Comparison of ENCODE assay signal across 11 cellular contexts in the genomic region with DNA sequence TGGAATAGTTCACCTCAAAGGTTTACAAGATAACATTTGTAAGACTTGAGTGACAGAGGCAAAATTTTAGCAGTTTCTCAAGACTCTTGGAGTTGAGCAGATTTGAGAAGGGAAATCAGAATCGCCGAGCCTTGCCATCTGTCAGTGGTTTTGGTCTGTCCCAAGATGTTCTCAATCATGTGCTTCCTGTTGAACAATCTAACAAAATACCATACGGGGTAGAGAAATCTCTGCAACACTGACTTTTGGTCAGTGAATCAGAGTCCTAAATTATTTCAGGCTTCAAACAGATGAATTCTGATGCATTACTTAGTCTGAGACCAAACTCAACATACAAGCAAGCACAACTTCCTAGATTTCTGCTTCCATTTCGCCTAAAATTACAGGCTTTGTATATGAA. TPM values are rescaled to one million over a fixed set of nuclear protein-coding genes. Genes with fewer than 3 reads are reported as not detected.
A peak's percentile ranks its signal among the peaks of the same experiment; 100 is the strongest.
DNase-seq lines count a peak whose midpoint lies in the region; ATAC-seq and TF ChIP-seq lines count a peak whose summit lies in the region.
"Had no signal": no experiment of that assay in that cellular context is flagged by ENCODE, and none has a peak within 500 bp of the region (broad histone marks: within the 10 kb centered on the region; RNA-seq: fewer than 3 reads in every experiment).

No MANE protein-coding gene starts in this region.

- no peaks in the 10 kb centered on the region for H3K27me3 ChIP-seq in left ventricle myocardium inferior (ENCODE audit: low read depth)
- no peaks in the 10 kb centered on the region for H3K27me3 ChIP-seq in uterus

- H3K4me3 ChIP-seq in left ventricle myocardium inferior, result peak overlapping the region; percentile 94
- H3K4me3 ChIP-seq in lower leg skin (ENCODE audit: low read depth, poor library complexity, severe bottlenecking), result no peak overlapping the region
- H3K4me3 ChIP-seq in uterus, result peak overlapping the region; percentile 7 to 66

- ATAC-seq in Right ventricle myocardium superior (ENCODE audit: poor library complexity) (no peak), HG02884 (IDR thresholded peaks at IDR 0.05; ENCODE audit: unreplicated experiment) (no peak)
- ATAC-seq: stimulated activated naive CD8-positive, alpha-beta T cell treated with anti-CD3 and anti-CD28 coated beads, Interleukin-15, amount 100 ng/mL, for 72 hours had no signal

- no peaks in the 10 kb centered on the region for H3K36me3 Mint-ChIP-seq in MCF 10A (ENCODE audit: insufficient read depth, unreplicated experiment)

- POLR2A ChIA-PET in MCF 10A (lab: Yijun Ruan, JAX), result interaction anchor here (3.4 to 4.9 kb wide), 2 partner anchors 20 to 28 kb away, joined by 14 to 71 read pairs; no protein-coding TSS in a partner anchor

- H3K27ac ChIP-seq in left ventricle myocardium inferior (replicated peaks), result peak overlapping the region; percentile 89
- H3K27ac ChIP-seq in uterus, result peak overlapping the region; percentile 34 to 94
- H3K27ac ChIP-seq: C4-2B had no signal

- no peaks in the 10 kb centered on the region for H3K27me3 Mint-ChIP-seq in MCF 10A (ENCODE audit: insufficient read depth, unreplicated experiment)

- H3K9me3 Mint-ChIP-seq in MCF 10A (ENCODE audit: unreplicated experiment), result peaks cover 7% of the 10 kb centered on the region
- H3K9me3 Mint-ChIP-seq: activated T-helper 2 cell treated with anti-CD3 and anti-CD28 coated beads, Interferon-gamma antibody, Interleukin-2, Interleukin-4, amounts not matched to agents 10 μg/mL and 5 μg/mL and 100 μg/mL, durations not matched to agents 14 hours and 24 hours and 36 hours; stimulated activated naive CD8-positive, alpha-beta T cell treated with anti-CD3 and anti-CD28 coated beads, Interleukin-15, amount 100 ng/mL, for 72 hours had no signal

- CTCF ChIA-PET in MCF 10A (lab: Yijun Ruan, JAX), result interaction anchor here (1.0 to 4.9 kb wide), 6 partner anchors 57 to 1012 kb away, joined by 3 to 101 read pairs (median 28); no protein-coding TSS in a partner anchor

- no peak overlapping the region for H3K4me3 Mint-ChIP-seq in MCF 10A (ENCODE audit: unreplicated experiment)

- 48% methylated on average over 4 of the region's 4 CpGs for WGBS in lower leg skin, 2 donors

- H3K9me3 ChIP-seq in left ventricle myocardium inferior (replicated peaks) (no peaks in the 10 kb centered on the region), uterus (no peaks in the 10 kb centered on the region)

- no peak for TF ChIP-seq CTCF in left ventricle myocardium inferior (IDR thresholded peaks at IDR 0.05; ENCODE audit: borderline replicate concordance)
- no peak for TF ChIP-seq CTCF in MCF 10A (IDR thresholded peaks at IDR 0.05; ENCODE audit: unreplicated experiment)
- no peak for TF ChIP-seq CTCF in lower leg skin (IDR thresholded peaks at IDR 0.05)
- no peak for TF ChIP-seq CTCF in uterus (IDR thresholded peaks at IDR 0.05)

- peaks cover 80% of the 10 kb centered on the region for H3K4me1 ChIP-seq in left ventricle myocardium inferior
- H3K4me1 ChIP-seq in uterus, result peaks cover 0 to 11% of the 10 kb centered on the region in 2 donors

- TF ChIP-seq POLR2A in lower leg skin (IDR thresholded peaks at IDR 0.05) (no peak), uterus (IDR thresholded peaks at IDR 0.05) (no peak)

- H3K4me1 Mint-ChIP-seq in MCF 10A (ENCODE audit: insufficient read depth, unreplicated experiment), result peaks cover 28% of the 10 kb centered on the region

- intact Hi-C loops in left ventricle myocardium inferior (cut with micrococcal nuclease), result loop anchor here (5.0 to 10.0 kb wide), 2 partner anchors 58 to 215 kb away; no protein-coding TSS in a partner anchor
- intact Hi-C loops in Right ventricle myocardium superior (cut with DNase I), result loop anchor here (5.0 kb wide), 1 partner anchor 55 kb away; no protein-coding TSS in a partner anchor
- intact Hi-C loops in MCF 10A (cut with micrococcal nuclease), result no loop called here
- intact Hi-C loops in lower leg skin (cut with DNase I; ENCODE audit: low total_unique reads), result no loop called here
- intact Hi-C loops in uterus (cut with DNase I; ENCODE audit: low total_unique reads), result no loop called here

- no TSS peak for BruUV-seq in MCF 10A (replicated peaks; lab: Mats Ljungman, UMichigan)

- H3K27ac Mint-ChIP-seq in MCF 10A (ENCODE audit: low read depth, unreplicated experiment), result peak overlapping the region; percentile 51
- H3K27ac Mint-ChIP-seq: activated T-helper 2 cell treated with anti-CD3 and anti-CD28 coated beads, Interferon-gamma antibody, Interleukin-2, Interleukin-4, amounts not matched to agents 10 μg/mL and 5 μg/mL and 100 μg/mL, durations not matched to agents 14 hours and 24 hours and 36 hours had no signal

- DNase-seq in left ventricle myocardium inferior, result no peak
- no peak for DNase-seq in Right ventricle myocardium superior
- DNase-seq in MCF 10A (ENCODE audit: unreplicated experiment), result peak; percentile 42
- peak; percentile 58 to 88 for DNase-seq in lower leg skin (ENCODE audit: low spot score in 2 of 2)
- no peak for DNase-seq in uterus
- no peak for DNase-seq in T1000 (lab: John Stamatoyannopoulos, UW)
- DNase-seq in NCI-H1417 (lab: John Stamatoyannopoulos, UW), result no peak
- DNase-seq: stimulated activated naive CD8-positive, alpha-beta T cell treated with anti-CD3 and anti-CD28 coated beads, Interleukin-15, amount 100 ng/mL, for 72 hours had no signal

- H3K36me3 ChIP-seq in left ventricle myocardium inferior, result no peaks in the 10 kb centered on the region
- H3K36me3 ChIP-seq in uterus, result no peaks in the 10 kb centered on the region

RNA-seq across cellular contexts. Expression of gene KCTD12, which starts 3.8 kb away (rescaled TPM):
- total RNA-seq in left ventricle myocardium inferior (37.2 TPM), Right ventricle myocardium superior (34.7 TPM), MCF 10A (2022) (15.6 and 15.8 TPM in 2 replicates), lower leg skin (10 to 100 TPM; 16.6 to 60.0 (median 34.5) TPM), uterus (100 to 1,000 TPM in 3 of 4 donors, 10 to 100 TPM in 1; 91.5 to 376 (median 127) TPM)

Comparison
In these comparisons a context has a peak if more than half of its experiments do, and no peak if none do; other contexts are left out.
1. DNase-seq: peak in MCF 10A (single experiment) and lower leg skin (2 of 2); none in left ventricle myocardium inferior (single experiment), Right ventricle myocardium superior (single experiment), uterus (0 of 2), T1000 (single experiment) and NCI-H1417 (0 of 3).
2. intact Hi-C loops: an anchor here in left ventricle myocardium inferior (5.0 to 10.0 kb wide) and Right ventricle myocardium superior (5.0 kb wide); none called in MCF 10A, lower leg skin and uterus.